Comparison of ENCODE assay signal across 23 cellular contexts in genomic region chr1:35656863-35657232, GRCh38.
"Had no signal": no experiment of that assay in that cellular context is flagged by ENCODE, and none has a peak within 500 bp of the region (broad histone marks: within the 10 kb centered on the region; RNA-seq: fewer than 3 reads in every experiment).

No MANE protein-coding gene starts in this region.

- H3K4me1 Mint-ChIP-seq: activated CD4-positive, alpha-beta memory T cell treated with anti-CD3 and anti-CD28 coated beads, Interleukin-2, amount 10 ng/mL, durations not matched to agents 7 days and 5 days; activated CD4-positive, alpha-beta T cell treated with anti-CD3 and anti-CD28 coated beads for 36 hours; activated naive CD4-positive, alpha-beta T cell treated with anti-CD3 and anti-CD28 coated beads, Interleukin-2, amount 50 U/mL, for 24 hours; T-cell had no signal

- H3K27me3 ChIP-seq: breast epithelium had no signal

- H3K36me3 ChIP-seq: breast epithelium, WERI-Rb-1 had no signal

- H3K4me3 Mint-ChIP-seq: activated CD4-positive, alpha-beta memory T cell treated with anti-CD3 and anti-CD28 coated beads, Interleukin-2, amount 10 ng/mL, durations not matched to agents 7 days and 5 days; activated CD4-positive, alpha-beta T cell treated with anti-CD3 and anti-CD28 coated beads for 36 hours; activated naive CD4-positive, alpha-beta T cell treated with anti-CD3 and anti-CD28 coated beads, Interleukin-2, amount 50 U/mL, for 24 hours; activated T-helper 1 cell treated with anti-CD3 and anti-CD28 coated beads, Interleukin-12 subunit alpha, Interleukin-12 subunit beta, Interleukin-2, Interleukin-4 antibody, amounts not matched to agents 30 ng/mL and 10 ng/mL and 1 ng/mL, durations not matched to agents 14 hours and 24 hours and 36 hours; T-cell had no signal

- ATAC-seq: activated CD4-positive, alpha-beta T cell treated with anti-CD3 and anti-CD28 coated beads for 36 hours; T-cell had no signal

- H3K27me3 Mint-ChIP-seq: activated naive CD4-positive, alpha-beta T cell treated with anti-CD3 and anti-CD28 coated beads, Interleukin-2, amount 50 U/mL, for 24 hours had no signal

- H3K27ac ChIP-seq: breast epithelium, SK-N-MC, WERI-Rb-1 had no signal

- DNase-seq: activated CD4-positive, alpha-beta memory T cell treated with anti-CD3 and anti-CD28 coated beads, Interleukin-2, amount 10 ng/mL, durations not matched to agents 7 days and 5 days; activated CD4-positive, alpha-beta T cell treated with anti-CD3 and anti-CD28 coated beads for 36 hours; activated CD4-positive, alpha-beta T cell treated with anti-CD3 and anti-CD28 coated beads, Interleukin-2, amount 50 U/mL, for 1 hour; activated CD8-positive, alpha-beta memory T cell treated with anti-CD3 and anti-CD28 coated beads, Interleukin-2, amount 50 U/mL, for 4 hours; activated effector memory CD4-positive, alpha-beta T cell treated with Interleukin-2 at 50 U/mL for 16 hours; activated naive CD4-positive, alpha-beta T cell; activated T-cell treated with anti-CD3 and anti-CD28 coated beads, Interleukin-2, amount 50 U/mL, for 1 hour; aorta; central memory CD4-positive, alpha-beta T cell; MM.1S; NCI-H1105 treated with DMSO at 0.1 percent for 48 hours; NCI-H1436 treated with DMSO at 0.1 percent for 48 hours; NCI-H187; NCI-H2081; NCI-H524; T-cell; T-helper 2 cell; T1000; WERI-Rb-1 had no signal

- H3K4me3 ChIP-seq: breast epithelium, SK-N-MC had no signal

- H3K36me3 Mint-ChIP-seq: activated naive CD4-positive, alpha-beta T cell treated with anti-CD3 and anti-CD28 coated beads, Interleukin-2, amount 50 U/mL, for 24 hours; T-cell had no signal

- H3K27ac Mint-ChIP-seq: activated CD4-positive, alpha-beta memory T cell treated with anti-CD3 and anti-CD28 coated beads, Interleukin-2, amount 10 ng/mL, durations not matched to agents 7 days and 5 days; activated CD4-positive, alpha-beta T cell treated with anti-CD3 and anti-CD28 coated beads for 36 hours; activated naive CD4-positive, alpha-beta T cell treated with anti-CD3 and anti-CD28 coated beads, Interleukin-2, amount 50 U/mL, for 24 hours; activated T-helper 1 cell treated with anti-CD3 and anti-CD28 coated beads, Interleukin-12 subunit alpha, Interleukin-12 subunit beta, Interleukin-2, Interleukin-4 antibody, amounts not matched to agents 30 ng/mL and 10 ng/mL and 1 ng/mL, durations not matched to agents 14 hours and 24 hours and 36 hours; T-cell had no signal

- H3K9me3 Mint-ChIP-seq: activated CD4-positive, alpha-beta memory T cell treated with anti-CD3 and anti-CD28 coated beads, Interleukin-2, amount 10 ng/mL, durations not matched to agents 7 days and 5 days; activated naive CD4-positive, alpha-beta T cell treated with anti-CD3 and anti-CD28 coated beads, Interleukin-2, amount 50 U/mL, for 24 hours; activated T-helper 1 cell treated with anti-CD3 and anti-CD28 coated beads, Interleukin-12 subunit alpha, Interleukin-12 subunit beta, Interleukin-2, Interleukin-4 antibody, amounts not matched to agents 30 ng/mL and 10 ng/mL and 1 ng/mL, durations not matched to agents 14 hours and 24 hours and 36 hours had no signal

- H3K9me3 ChIP-seq: breast epithelium had no signal

- H3K4me1 ChIP-seq: breast epithelium had no signal
